Comparison of ENCODE assay signal across 10 cellular contexts in the genomic region with DNA sequence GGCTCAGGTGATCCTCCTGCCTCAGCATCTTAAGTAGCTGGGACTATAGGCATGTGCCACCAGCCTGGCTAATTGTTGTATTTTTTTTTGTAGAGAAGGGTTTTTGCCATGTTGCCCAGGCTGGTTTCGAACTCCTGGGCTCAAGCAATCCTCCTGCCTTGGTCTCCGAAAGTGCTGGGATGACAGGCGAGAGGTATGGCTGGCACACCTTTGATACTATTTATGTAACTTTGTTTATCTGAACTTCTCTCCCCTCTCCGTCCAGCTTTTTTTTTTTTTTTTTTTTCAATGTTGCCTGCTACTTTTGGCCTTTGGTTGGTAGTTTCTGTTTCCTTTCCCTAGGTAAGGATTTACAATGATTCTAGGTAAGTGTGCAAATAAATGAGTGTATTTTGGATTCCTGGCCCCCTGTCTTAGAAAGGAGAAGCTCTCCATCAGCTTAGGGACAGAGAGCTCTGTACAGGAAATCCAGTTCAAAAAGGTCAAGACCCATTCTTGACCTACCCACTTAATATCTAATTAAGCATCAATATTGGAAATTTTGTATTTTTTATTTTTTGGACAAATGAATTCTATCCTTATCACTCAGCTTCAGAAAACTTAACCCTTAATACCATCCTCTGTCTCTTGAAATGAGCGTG. TPM values are rescaled to one million over a fixed set of nuclear protein-coding genes. Genes with fewer than 3 reads are reported as not detected.
DNase-seq lines count a peak whose midpoint lies in the region; ATAC-seq and TF ChIP-seq lines count a peak whose summit lies in the region.
"Had no signal": no experiment of that assay in that cellular context is flagged by ENCODE, and none has a peak within 500 bp of the region (broad histone marks: within the 10 kb centered on the region; RNA-seq: fewer than 3 reads in every experiment).

No MANE protein-coding gene starts in this region.

- H3K27me3 Mint-ChIP-seq in osteocyte (ENCODE audit: unreplicated experiment) = no peaks in the 10 kb centered on the region

- H3K4me1 Mint-ChIP-seq in osteocyte (ENCODE audit: unreplicated experiment) = peaks cover 81% of the 10 kb centered on the region

- H3K36me3 ChIP-seq in DOHH2 (ENCODE audit: control insufficient read depth, low read length) = no peaks in the 10 kb centered on the region
- H3K36me3 ChIP-seq in body of pancreas (replicated peaks in 1 of 2; ENCODE audit: insufficient read depth in 1 of 2, low read depth in 2 of 2) = no peaks in the 10 kb centered on the region

- no peak for TF ChIP-seq POLR2A in body of pancreas (IDR thresholded peaks at IDR 0.05)

- intact Hi-C loops in body of pancreas (cut with DNase I) = no loop called here

- no peaks in the 10 kb centered on the region for H3K9me2 ChIP-seq in DOHH2 (replicated peaks; ENCODE audit: control insufficient read depth, low read length)

- H3K4me3 ChIP-seq in DOHH2 (ENCODE audit: low read length) = peak overlapping the region; percentile 34
- no peak overlapping the region for H3K4me3 ChIP-seq in body of pancreas

- peaks cover 8% of the 10 kb centered on the region for H3K36me3 Mint-ChIP-seq in osteocyte (ENCODE audit: unreplicated experiment)

- 30 to 43% methylated on average over 5 of the region's 5 CpGs for WGBS in body of pancreas, 2 donors

- peak overlapping the region; percentile 56 for H3K4me2 ChIP-seq in DOHH2 (ENCODE audit: low read length)

- peak overlapping the region; percentile 62 for H3K27ac Mint-ChIP-seq in osteocyte (ENCODE audit: unreplicated experiment)

- H3K9me3 ChIP-seq in DOHH2 (ENCODE audit: control insufficient read depth, insufficient read depth, low read length) (no peaks in the 10 kb centered on the region), body of pancreas (no peaks in the 10 kb centered on the region)

- H3K27me3 ChIP-seq in DOHH2 (ENCODE audit: control insufficient read depth, low read length) = no peaks in the 10 kb centered on the region
- H3K27me3 ChIP-seq in body of pancreas = no peaks in the 10 kb centered on the region

- H3K9me3 Mint-ChIP-seq in osteocyte (ENCODE audit: unreplicated experiment) = no peaks in the 10 kb centered on the region

- peak; percentile 2 for ATAC-seq in HG03095 (IDR thresholded peaks at IDR 0.05; ENCODE audit: unreplicated experiment)
- no peak for ATAC-seq in body of pancreas
- ATAC-seq in HG03108 (IDR thresholded peaks at IDR 0.05; ENCODE audit: unreplicated experiment) = no peak
- no peak for ATAC-seq in HG02970 (IDR thresholded peaks at IDR 0.05; ENCODE audit: low FRiP score, unreplicated experiment)

- TF ChIP-seq CTCF in DOHH2 (IDR thresholded peaks at IDR 0.05; ENCODE audit: low read depth, low read length, poor library complexity, severe bottlenecking) (no peak), body of pancreas (IDR thresholded peaks at IDR 0.05) (no peak), osteocyte (IDR thresholded peaks at IDR 0.05) (no peak)

- H3K27ac ChIP-seq in DOHH2 (ENCODE audit: low read depth, low read length) = peak overlapping the region; percentile 45
- peak overlapping the region in 3 of 4 donors; percentile 35 to 75 (median 50) for H3K27ac ChIP-seq in body of pancreas

- H3K4me1 ChIP-seq in DOHH2 (ENCODE audit: control insufficient read depth, low read length) (peaks cover 69% of the 10 kb centered on the region), body of pancreas (peaks cover 97% of the 10 kb centered on the region)

- H4K20me1 ChIP-seq in DOHH2 (ENCODE audit: control insufficient read depth, insufficient read depth, low read depth, low read length) = no peaks in the 10 kb centered on the region

- H3K79me2 ChIP-seq in DOHH2 (ENCODE audit: control insufficient read depth, low read length) = peaks cover 22% of the 10 kb centered on the region

- DNase-seq in body of pancreas = no peak
- DNase-seq in osteocyte (ENCODE audit: extremely low spot score, unreplicated experiment) = no peak
- no peak for DNase-seq in amniotic stem cell (lab: John Stamatoyannopoulos, UW)
- DNase-seq in RKO (ENCODE audit: low spot score) = no peak
- DNase-seq: NCI-H2029 had no signal

- no peak overlapping the region for H3K4me3 Mint-ChIP-seq in osteocyte (ENCODE audit: unreplicated experiment)

- H3F3A ChIP-seq in DOHH2 (ENCODE audit: control insufficient read depth, insufficient read depth) = peaks cover 4% of the 10 kb centered on the region; the same call in 1 of the 2 replicates

RNA-seq across cellular contexts. Expression of a gene that starts 6.8 kb away (rescaled TPM):
- total RNA-seq in body of pancreas (10 to 100 TPM; 34.6 to 73.9 TPM), osteocyte (116 and 121 TPM in 2 replicates)

RNA-seq across cellular contexts. Expression of a gene that starts 11.3 kb away (rescaled TPM):
- total RNA-seq in body of pancreas (10 to 100 TPM; 23.3 to 47.5 TPM), osteocyte (75.0 and 78.9 TPM in 2 replicates)

RNA-seq across cellular contexts. Expression of a gene that starts 30.9 kb away (rescaled TPM):
- total RNA-seq in body of pancreas = under 1 TPM in 1 of 2 donors, not detected in 1; 0.33 TPM
- total RNA-seq in osteocyte = not detected in 2 replicates
- total RNA-seq: renal cortical epithelial cell had no signal

RNA-seq across cellular contexts. Expression of a gene that starts 39.4 kb away (rescaled TPM):
- total RNA-seq in body of pancreas (10 to 100 TPM; 16.8 to 17.1 TPM), osteocyte (42.0 and 44.4 TPM in 2 replicates)
